Comparison of ENCODE assay signal across 17 cellular contexts in the genomic region with DNA sequence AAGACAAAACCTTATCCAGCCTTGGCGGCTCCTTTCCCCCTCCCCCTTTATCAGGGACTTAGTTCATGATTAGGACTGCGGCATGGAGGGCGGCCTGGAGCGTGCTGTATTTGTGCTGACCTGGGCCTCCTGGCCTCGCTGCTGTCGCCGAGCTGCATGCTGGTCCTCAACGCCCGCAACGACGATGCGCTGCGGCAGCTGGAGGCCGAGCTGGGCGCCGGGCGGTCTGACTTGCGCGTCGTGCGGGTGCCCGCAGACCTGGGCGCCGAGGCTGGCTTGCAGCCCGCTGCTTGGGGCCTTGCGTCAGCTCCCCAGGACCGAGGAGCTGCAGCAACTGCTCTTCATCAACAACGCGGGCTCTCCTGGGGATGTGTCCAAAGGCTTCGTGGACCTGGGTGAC.
DNase-seq lines count a peak whose midpoint lies in the region; ATAC-seq and TF ChIP-seq lines count a peak whose summit lies in the region.
"Had no signal": no experiment of that assay in that cellular context is flagged by ENCODE, and none has a peak within 500 bp of the region (broad histone marks: within the 10 kb centered on the region; RNA-seq: fewer than 3 reads in every experiment).

No MANE protein-coding gene starts in this region.

- no peak overlapping the region for H3K4me3 ChIP-seq in RWPE2 (ENCODE audit: severe bottlenecking)
- no peak overlapping the region for H3K4me3 ChIP-seq in neuronal stem cell (ENCODE audit: low read length in 2 of 2)
- H3K4me3 ChIP-seq: GM23338 had no signal

- no peak overlapping the region for H2BK120ac ChIP-seq in neuronal stem cell (ENCODE audit: low read depth, low read length)

- no peak overlapping the region for H2BK12ac ChIP-seq in neuronal stem cell (ENCODE audit: low read length)

- DNase-seq in RWPE2 (ENCODE audit: low spot score) (peak; percentile 56), neuronal stem cell (ENCODE audit: low spot score) (no peak), posterior vena cava (ENCODE audit: low spot score) (peak; percentile 79), NCI-H2227 treated with DMSO at 0.1 percent for 48 hours (lab: John Stamatoyannopoulos, UW) (no peak), medulla oblongata (ENCODE audit: extremely low spot score) (no peak)
- DNase-seq: C1 segment of cervical spinal cord; Calu3; CD4-positive, alpha-beta memory T cell; COR-L47; DMS53; DMS79 treated with DMSO at 0.1 percent for 48 hours; GF-D8; H9 had no signal

- H3K36me3 ChIP-seq in RWPE2 (ENCODE audit: low read depth) (no peaks in the 10 kb centered on the region), neuronal stem cell (replicated peaks in 1 of 2; ENCODE audit: control insufficient read depth in 2 of 2, insufficient read depth in 2 of 2, low read length in 2 of 2) (no peaks in the 10 kb centered on the region)

- no peak overlapping the region for H3K23ac ChIP-seq in neuronal stem cell (ENCODE audit: low read depth, low read length, poor library complexity)

- no peak overlapping the region for H3K9ac ChIP-seq in neuronal stem cell (ENCODE audit: low read depth, low read length, poor library complexity)

- H3K27me3 ChIP-seq in RWPE2 (ENCODE audit: insufficient read depth, poor library complexity, severe bottlenecking) (no peaks in the 10 kb centered on the region), neuronal stem cell (ENCODE audit: control insufficient read depth in 3 of 3, insufficient read depth in 3 of 3, low read depth in 1 of 3, low read length in 3 of 3) (no peaks in the 10 kb centered on the region)

- no peak overlapping the region for H3K4ac ChIP-seq in neuronal stem cell (ENCODE audit: low read length)

- WGBS in neuronal stem cell (ENCODE audit: extremely low coverage in 2 of 2, insufficient read length in 2 of 2, insufficient replicate concordance in 1 of 2), 2 donors: no CpG with 5 or more reads among the region's 30 CpGs

- no peaks in the 10 kb centered on the region for H3K4me1 ChIP-seq in RWPE2 (ENCODE audit: insufficient read depth, poor library complexity, severe bottlenecking)
- no peaks in the 10 kb centered on the region for H3K4me1 ChIP-seq in neuronal stem cell (ENCODE audit: control insufficient read depth in 2 of 2, insufficient read depth in 1 of 2, low read depth in 1 of 2, low read length in 2 of 2)

- H4K91ac ChIP-seq in neuronal stem cell (ENCODE audit: low read depth, low read length, poor library complexity): no peak overlapping the region

- no peak overlapping the region for H2AFZ ChIP-seq in neuronal stem cell (ENCODE audit: low read length)
- H2AFZ ChIP-seq: GM23338 had no signal

- H3K79me1 ChIP-seq in neuronal stem cell (ENCODE audit: low read depth, low read length): no peaks in the 10 kb centered on the region

- H3K27ac ChIP-seq in RWPE2 (ENCODE audit: poor library complexity, severe bottlenecking): no peak overlapping the region
- no peak overlapping the region for H3K27ac ChIP-seq in neuronal stem cell (replicated peaks; ENCODE audit: low read length)

- H2AK5ac ChIP-seq in neuronal stem cell (ENCODE audit: low read depth, low read length): no peak overlapping the region

- TF ChIP-seq CTCF in RWPE2 (IDR thresholded peaks at IDR 0.05; ENCODE audit: poor library complexity, severe bottlenecking): no peak

- no peak overlapping the region for H2BK5ac ChIP-seq in neuronal stem cell (ENCODE audit: low read length)

- intact Hi-C loops in posterior vena cava (cut with DNase I): no loop called here

- H4K8ac ChIP-seq in neuronal stem cell (ENCODE audit: low read depth, low read length): peak overlapping the region; percentile 75

- H3K18ac ChIP-seq in neuronal stem cell (ENCODE audit: low read length): peak overlapping the region; percentile 13

- no peak overlapping the region for H3K4me2 ChIP-seq in neuronal stem cell (ENCODE audit: insufficient read depth, low read length, poor library complexity, severe bottlenecking)
- H3K4me2 ChIP-seq: GM23338 had no signal

- H3K9me3 ChIP-seq in RWPE2 (ENCODE audit: severe bottlenecking) (no peaks in the 10 kb centered on the region), neuronal stem cell (replicated peaks in 1 of 2; ENCODE audit: control insufficient read depth in 2 of 2, insufficient read depth in 1 of 2, low read depth in 1 of 2, low read length in 2 of 2) (no peaks in the 10 kb centered on the region)

- no peak for ATAC-seq in RWPE2 (ENCODE audit: low read depth)
- ATAC-seq in GM19328 (IDR thresholded peaks at IDR 0.05; ENCODE audit: unreplicated experiment): no peak
- ATAC-seq in activated CD4-positive, CD25-positive, alpha-beta regulatory T cell treated with anti-CD3 and anti-CD28 coated beads, Interleukin-2, amount 50 U/mL, for 24 hours: no peak
- ATAC-seq: GM23338, HCT116 had no signal

- H2BK15ac ChIP-seq in neuronal stem cell (ENCODE audit: low read length): peak overlapping the region; percentile 56

- peak overlapping the region; percentile 76 for H3K14ac ChIP-seq in neuronal stem cell (ENCODE audit: low read length)

Comparison
In these comparisons a context has a peak if more than half of its experiments do, and no peak if none do; other contexts are left out.
1. DNase-seq: peak in RWPE2 (single experiment) and posterior vena cava (single experiment); none in neuronal stem cell (single experiment), NCI-H2227 treated with DMSO at 0.1 percent for 48 hours (single experiment) and medulla oblongata (single experiment).